8 cellular contexts compared by ENCODE assay signal in the genomic region with DNA sequence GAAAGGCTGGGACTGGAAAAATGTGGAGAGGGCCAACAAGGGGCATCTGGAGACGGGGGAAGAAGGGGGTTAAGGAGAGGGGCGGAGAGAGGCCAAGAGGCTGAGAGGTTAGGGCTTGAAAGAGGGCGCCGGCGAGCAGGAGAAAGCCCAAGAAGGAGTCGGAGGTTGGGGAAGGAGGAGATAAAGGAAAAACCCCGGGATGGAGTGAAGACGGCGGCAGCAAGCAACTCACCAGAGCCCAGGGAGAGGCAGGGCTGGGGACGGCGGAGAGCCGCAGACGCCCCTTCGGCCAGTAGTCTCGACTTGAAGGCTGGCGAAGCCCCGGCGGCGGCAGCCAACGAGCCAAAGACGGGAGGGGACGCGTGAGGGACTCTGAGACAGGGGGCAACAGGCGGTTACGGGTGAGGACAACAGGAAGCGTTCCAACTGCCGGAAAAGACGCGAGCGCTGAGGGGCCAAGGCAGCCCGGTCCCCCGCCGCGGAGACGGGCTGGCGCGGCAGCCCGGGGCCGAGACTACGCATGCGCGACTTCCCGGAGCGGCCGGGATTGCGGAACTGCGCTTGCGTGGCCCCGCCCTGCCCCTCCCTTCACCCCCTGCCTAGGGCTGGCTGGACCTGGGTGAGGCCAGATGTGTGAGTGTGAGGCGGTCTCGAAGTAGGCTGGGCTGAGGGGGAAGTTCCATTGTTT. TPM values are rescaled to one million over a fixed set of nuclear protein-coding genes. Genes with fewer than 3 reads are reported as not detected.
DNase-seq lines count a peak whose midpoint lies in the region; ATAC-seq and TF ChIP-seq lines count a peak whose summit lies in the region.

A gene (minus strand): TSS at position 522 of the 688 bp plus-strand sequence. CDS start 7,277 bp downstream, outside the sequence.

- DNase-seq in AG10803 (ENCODE audit: low read depth) (peak; percentile 84), GM19238 (ENCODE audit: insufficient read length, low spot score) (peak; percentile 93), NCI-H524 (lab: John Stamatoyannopoulos, UW) (peak; percentile 73 to 84), chondrocyte (ENCODE audit: low spot score) (peak; percentile 85), kidney glomerular epithelial cell (lab: John Stamatoyannopoulos, UW) (peak; percentile 88)
- peak; percentile 97 for DNase-seq in activated CD4-positive, alpha-beta T cell treated with anti-CD3 and anti-CD28 coated beads for 36 hours
- peak; percentile 85 to 93 for DNase-seq in stimulated activated CD4-positive, alpha-beta T cell treated with anti-CD3 and anti-CD28 coated beads, Interleukin-15, amount 100 ng/mL, for 48 hours (ENCODE audit: low read depth in 2 of 2)

- CTCF ChIA-PET in activated CD4-positive, alpha-beta T cell treated with anti-CD3 and anti-CD28 coated beads for 36 hours (lab: Charles Lee), result interaction anchor here (0.9 kb wide), 1 partner anchor 13 kb away, joined by 4 read pairs; no protein-coding TSS in a partner anchor

- intact Hi-C loops in activated CD4-positive, alpha-beta T cell treated with anti-CD3 and anti-CD28 coated beads for 36 hours (cut with DNase I, micrococcal nuclease), result loop anchor here (1.0 to 5.0 kb wide), 10 partner anchors 47 to 518 kb away; a partner anchor contains a TSS

- POLR2A ChIA-PET in activated CD4-positive, alpha-beta T cell treated with anti-CD3 and anti-CD28 coated beads for 36 hours (lab: Charles Lee), result interaction anchor here (0.6 kb wide), 1 partner anchor 50 kb away, joined by 3 read pairs; no protein-coding TSS in a partner anchor

- ATAC-seq in HG03457 (IDR thresholded peaks at IDR 0.05; ENCODE audit: unreplicated experiment), result peak; percentile 53
- peak; percentile 90 for ATAC-seq in activated CD4-positive, alpha-beta T cell treated with anti-CD3 and anti-CD28 coated beads for 36 hours

- peaks cover 36% of the 10 kb centered on the region for H3K4me1 Mint-ChIP-seq in activated CD4-positive, alpha-beta T cell treated with anti-CD3 and anti-CD28 coated beads for 36 hours
- H3K4me1 Mint-ChIP-seq in chondrocyte (ENCODE audit: low read depth), result peaks cover 34% of the 10 kb centered on the region

- H3K27ac Mint-ChIP-seq in activated CD4-positive, alpha-beta T cell treated with anti-CD3 and anti-CD28 coated beads for 36 hours, result peak within 1 kb of the TSS; percentile 97
- H3K27ac Mint-ChIP-seq in chondrocyte (ENCODE audit: unreplicated experiment), result peak within 1 kb of the TSS; percentile 95

- no peaks in the 10 kb centered on the region for H3K9me3 Mint-ChIP-seq in activated CD4-positive, alpha-beta T cell treated with anti-CD3 and anti-CD28 coated beads for 36 hours (ENCODE audit: low read depth)
- no peaks in the 10 kb centered on the region for H3K9me3 Mint-ChIP-seq in chondrocyte (ENCODE audit: low read depth)

- peaks cover 9% of the 10 kb centered on the region for H3K36me3 Mint-ChIP-seq in activated CD4-positive, alpha-beta T cell treated with anti-CD3 and anti-CD28 coated beads for 36 hours (ENCODE audit: low read depth)
- H3K36me3 Mint-ChIP-seq in chondrocyte (ENCODE audit: low read depth), result no peaks in the 10 kb centered on the region

- H3K4me3 Mint-ChIP-seq in activated CD4-positive, alpha-beta T cell treated with anti-CD3 and anti-CD28 coated beads for 36 hours, result peak within 1 kb of the TSS; percentile 94
- H3K4me3 Mint-ChIP-seq in chondrocyte (ENCODE audit: unreplicated experiment), result peak within 1 kb of the TSS; percentile 92

- H3K27me3 Mint-ChIP-seq in activated CD4-positive, alpha-beta T cell treated with anti-CD3 and anti-CD28 coated beads for 36 hours, result no peaks in the 10 kb centered on the region
- no peaks in the 10 kb centered on the region for H3K27me3 Mint-ChIP-seq in chondrocyte (ENCODE audit: low read depth)

- TF ChIP-seq CTCF in AG10803 (conservative IDR thresholded peaks at IDR 0.05; ENCODE audit: low read length) (peak; percentile 24), chondrocyte (IDR thresholded peaks at IDR 0.05) (peak; percentile 45)

- H3K4me3 ChIP-seq in AG10803 (ENCODE audit: low read length), result peak within 1 kb of the TSS; percentile 98

RNA-seq across cellular contexts. Expression of the gene that starts here (rescaled TPM):
- total RNA-seq in activated CD4-positive, alpha-beta T cell treated with anti-CD3 and anti-CD28 coated beads for 36 hours, result 10 to 100 TPM; 24.0 to 27.0 TPM
- total RNA-seq in chondrocyte, result 60.4 to 65.1 TPM (median 63.2 TPM) in 3 replicates

Comparison
In these comparisons a context has a peak if more than half of its experiments do, and no peak if none do; other contexts are left out.
1. Peak in every context shown above with its lines: DNase-seq, ATAC-seq and H3K4me3 ChIP-seq.